ENCODE assay signal across 5 cellular contexts in genomic region chr6:159733395-159733794, GRCh38. TPM values are rescaled to one million over a fixed set of nuclear protein-coding genes. Genes with fewer than 3 reads are reported as not detected.
DNase-seq lines count a peak whose midpoint lies in the region; ATAC-seq, FAIRE-seq and TF ChIP-seq lines count a peak whose summit lies in the region.
"Not testable (repeated sequence)": the region's sequence is repeated elsewhere in the genome, so short reads cannot be mapped to it uniquely, and the experiment has no call there.

No MANE protein-coding gene starts in this region.

- not testable (repeated sequence) for H3K9ac ChIP-seq in DND-41 (ENCODE audit: low read depth, low read length); K562 (ENCODE audit: insufficient read depth in 1 of 2, low read depth in 2 of 2, low read length in 2 of 2); trophoblast cell (ENCODE audit: low read length)

- not testable (repeated sequence) for H2BK12ac ChIP-seq in trophoblast cell (ENCODE audit: low read length)

- H2BK120ac ChIP-seq in trophoblast cell (ENCODE audit: insufficient read depth, low read length, poor library complexity): not testable (repeated sequence)

- peak overlapping the region; percentile 33; the same call in 1 of the 2 replicates for H3K4me2 ChIP-seq in DND-41 (ENCODE audit: insufficient read depth, low read length)
- not testable (repeated sequence) for H3K4me2 ChIP-seq in K562 (ENCODE audit: insufficient read depth, low read length); trophoblast cell (ENCODE audit: low read length)

- not testable (repeated sequence) for TF ChIP-seq CTCF in DND-41 (IDR thresholded peaks at IDR 0.05; ENCODE audit: borderline replicate concordance, extremely low read depth, low read length, poor library complexity, severe bottlenecking); K562 (IDR thresholded peaks at IDR 0.05 in 2 of 3, conservative IDR thresholded peaks at IDR 0.05 in 1 of 3; ENCODE audit: insufficient read depth in 2 of 3, low read depth in 1 of 3, low read length in 3 of 3)

- 93% methylated on average over 11 of the region's 12 CpGs for WGBS in K562 (ENCODE audit: insufficient coverage, low coverage, missing lambda C conversion rate)
- WGBS in trophoblast cell (ENCODE audit: extremely low coverage, insufficient coverage, insufficient read length): no CpG with 5 or more reads among the region's 12 CpGs

- H3K18ac ChIP-seq in trophoblast cell (ENCODE audit: low read length): not testable (repeated sequence)

- H2AK5ac ChIP-seq in trophoblast cell (ENCODE audit: low read length): not testable (repeated sequence)

- not testable (repeated sequence) for H3K27ac ChIP-seq in DND-41 (ENCODE audit: low read length); K562 (ENCODE audit: extremely low read depth, low read depth, low read length); naive thymus-derived CD4-positive, alpha-beta T cell (ENCODE audit: low read depth, low read length); trophoblast cell (ENCODE audit: low read depth, low read length)

- peaks cover 84% of the 10 kb centered on the region for H3K36me3 Mint-ChIP-seq in activated T-helper 17 cell treated with anti-CD3 and anti-CD28 coated beads, Interleukin-2, amount 50 U/mL, for 72 hours (ENCODE audit: low read depth)
- peaks cover 0 to 14% (median 3%) of the 10 kb centered on the region in 5 donors for H3K36me3 Mint-ChIP-seq in naive thymus-derived CD4-positive, alpha-beta T cell

- H2BK5ac ChIP-seq in trophoblast cell (ENCODE audit: low read depth, low read length, poor library complexity): not testable (repeated sequence)

- H3K9me1 ChIP-seq in K562 (ENCODE audit: control insufficient read depth, insufficient read depth, low read length): not testable (repeated sequence)

- not testable (repeated sequence) for BruUV-seq in K562 (replicated peaks; lab: Mats Ljungman, UMichigan)

- H3K4ac ChIP-seq in trophoblast cell (ENCODE audit: low read depth, low read length): peak overlapping the region; percentile 74

- H4K20me1 ChIP-seq in DND-41 (ENCODE audit: insufficient read depth, low read length): peaks cover 92% of the 10 kb centered on the region
- H4K20me1 ChIP-seq in K562 (replicated peaks; ENCODE audit: control insufficient read depth, insufficient read depth, low read length): peaks cover 22% of the 10 kb centered on the region; the same call in 1 of the 2 replicates

- H3K23ac ChIP-seq in trophoblast cell (ENCODE audit: low read length): not testable (repeated sequence)

- H3K4me1 ChIP-seq in DND-41 (ENCODE audit: insufficient read depth, low read length): peaks cover 38% of the 10 kb centered on the region
- not testable (repeated sequence) for H3K4me1 ChIP-seq in K562 (replicated peaks in 1 of 2; ENCODE audit: control insufficient read depth in 2 of 2, insufficient read depth in 2 of 2, low read length in 2 of 2); trophoblast cell (ENCODE audit: control insufficient read depth in 1 of 2, insufficient read depth in 2 of 2, low read length in 2 of 2)
- peaks cover 39 to 40% of the 10 kb centered on the region in 2 donors for H3K4me1 ChIP-seq in naive thymus-derived CD4-positive, alpha-beta T cell (ENCODE audit: control insufficient read depth in 2 of 2, insufficient read depth in 2 of 2, low read length in 2 of 2)

- not testable (repeated sequence) for H3K9me3 ChIP-seq in DND-41 (ENCODE audit: insufficient read depth, low read length, severe bottlenecking); K562 (replicated peaks; ENCODE audit: control insufficient read depth, insufficient read depth, low read depth, low read length); naive thymus-derived CD4-positive, alpha-beta T cell (ENCODE audit: control insufficient read depth in 2 of 3, low read length in 3 of 3); trophoblast cell (ENCODE audit: insufficient read depth, low read depth, low read length)

- peak overlapping the region; percentile 38 for H3K4me3 Mint-ChIP-seq in activated T-helper 17 cell treated with anti-CD3 and anti-CD28 coated beads, Interleukin-2, amount 50 U/mL, for 72 hours
- H3K4me3 Mint-ChIP-seq in naive thymus-derived CD4-positive, alpha-beta T cell: peak overlapping the region in 6 of 10 donors; percentile 29 to 69 (median 50)

- not testable (repeated sequence) for TF ChIP-seq RAD21 in K562 (CRISPR knock-in tag; conservative IDR thresholded peaks at IDR 0.05 in 1 of 2, IDR thresholded peaks at IDR 0.05 in 1 of 2)

- not testable (repeated sequence) for H4K12ac ChIP-seq in trophoblast cell (ENCODE audit: low read depth, low read length)

- not testable (repeated sequence) for DNase-seq in DND-41; K562 (ENCODE audit: extremely low read depth in 1 of 4, low spot score in 3 of 4); naive thymus-derived CD4-positive, alpha-beta T cell
- peak in 1 of 2 donors; percentile 18 for DNase-seq in trophoblast cell

- POLR2A ChIA-PET in K562 (lab: Yijun Ruan, JAX): not testable (repeated sequence)
- POLR2A ChIA-PET in naive thymus-derived CD4-positive, alpha-beta T cell (lab: Charles Lee): interaction anchor here (0.7 kb wide), 1 partner anchor 57 kb away, joined by 3 read pairs; no protein-coding TSS in a partner anchor

- intact Hi-C loops in K562 (cut with micrococcal nuclease); naive thymus-derived CD4-positive, alpha-beta T cell (cut with micrococcal nuclease): not testable (repeated sequence)

- TF ChIP-seq EP300 in K562 (IDR thresholded peaks at IDR 0.05; ENCODE audit: low read length): not testable (repeated sequence)

- ATAC-seq in DND-41 (ENCODE audit: insufficient read depth, low read depth); activated T-helper 17 cell treated with anti-CD3 and anti-CD28 coated beads, Interleukin-2, amount 50 U/mL, for 72 hours (replicated peaks); naive thymus-derived CD4-positive, alpha-beta T cell: not testable (repeated sequence)
- 0 out of 3 replicates have a peak, but pooled peaks have one; percentile 5 for ATAC-seq in K562

- CTCF ChIA-PET in K562 (lab: Yijun Ruan, JAX; ENCODE audit: low intra/inter-chr PET ratio); naive thymus-derived CD4-positive, alpha-beta T cell (lab: Charles Lee): not testable (repeated sequence)

- in situ Hi-C loops in K562 (cut with MboI): not testable (repeated sequence)

- not testable (repeated sequence) for H3K27me3 ChIP-seq in DND-41 (ENCODE audit: insufficient read depth, low read length, poor library complexity); K562 (ENCODE audit: control insufficient read depth in 2 of 2, insufficient read depth in 2 of 2, low read length in 2 of 2); naive thymus-derived CD4-positive, alpha-beta T cell (ENCODE audit: control insufficient read depth in 2 of 2, insufficient read depth in 2 of 2, low read length in 2 of 2); trophoblast cell (ENCODE audit: insufficient read depth, low read length)

- H3K36me3 ChIP-seq in DND-41 (ENCODE audit: insufficient read depth, low read length) (peaks cover 37% of the 10 kb centered on the region), K562 (ENCODE audit: control insufficient read depth, insufficient read depth, low read length) (peaks cover 47% of the 10 kb centered on the region), trophoblast cell (ENCODE audit: control insufficient read depth in 1 of 2, insufficient read depth in 2 of 2, low read length in 2 of 2) (peaks cover 3 to 13% of the 10 kb centered on the region in 2 experiments)
- peaks cover 0 to 17% (median 0%) of the 10 kb centered on the region in 3 experiments for H3K36me3 ChIP-seq in naive thymus-derived CD4-positive, alpha-beta T cell (ENCODE audit: control insufficient read depth in 2 of 3, insufficient read depth in 3 of 3, low read length in 3 of 3)

- H4K91ac ChIP-seq in trophoblast cell (ENCODE audit: low read depth, low read length): not testable (repeated sequence)

- TF ChIP-seq POLR2A in K562 (conservative IDR thresholded peaks at IDR 0.05): not testable (repeated sequence)

- FAIRE-seq in K562 (lab: Jason Lieb, UNC): not testable (repeated sequence)

- H3K79me2 ChIP-seq in DND-41 (ENCODE audit: insufficient read depth, low read length): peaks cover 100% of the 10 kb centered on the region
- H3K79me2 ChIP-seq in K562 (ENCODE audit: control insufficient read depth, insufficient read depth, low read length): peaks cover 100% of the 10 kb centered on the region
- H3K79me2 ChIP-seq in trophoblast cell (ENCODE audit: control insufficient read depth, insufficient read depth, low read length, poor library complexity): peaks cover 26% of the 10 kb centered on the region

- H3K4me3 ChIP-seq in DND-41 (ENCODE audit: low read depth in 1 of 2, low read length in 2 of 2); K562; naive thymus-derived CD4-positive, alpha-beta T cell (ENCODE audit: low read length); trophoblast cell (ENCODE audit: low read depth, low read length): not testable (repeated sequence)

- not testable (repeated sequence) for H3K9me3 Mint-ChIP-seq in activated T-helper 17 cell treated with anti-CD3 and anti-CD28 coated beads, Interleukin-2, amount 50 U/mL, for 72 hours; naive thymus-derived CD4-positive, alpha-beta T cell

- H3K14ac ChIP-seq in trophoblast cell (ENCODE audit: low read length): not testable (repeated sequence)

- not testable (repeated sequence) for H2AFZ ChIP-seq in DND-41 (ENCODE audit: low read depth, low read length); K562 (ENCODE audit: low read depth, low read length); trophoblast cell (ENCODE audit: insufficient read depth, low read length, poor library complexity)

- not testable (repeated sequence) for H3K27me3 Mint-ChIP-seq in activated T-helper 17 cell treated with anti-CD3 and anti-CD28 coated beads, Interleukin-2, amount 50 U/mL, for 72 hours; naive thymus-derived CD4-positive, alpha-beta T cell

- H3K79me1 ChIP-seq in trophoblast cell (ENCODE audit: low read length): not testable (repeated sequence)

- peaks cover 16% of the 10 kb centered on the region for H3K4me1 Mint-ChIP-seq in activated T-helper 17 cell treated with anti-CD3 and anti-CD28 coated beads, Interleukin-2, amount 50 U/mL, for 72 hours
- peaks cover 38 to 90% (median 82%) of the 10 kb centered on the region in 7 donors for H3K4me1 Mint-ChIP-seq in naive thymus-derived CD4-positive, alpha-beta T cell

- H3K27ac Mint-ChIP-seq in activated T-helper 17 cell treated with anti-CD3 and anti-CD28 coated beads, Interleukin-2, amount 50 U/mL, for 72 hours: not testable (repeated sequence)
- H3K27ac Mint-ChIP-seq in naive thymus-derived CD4-positive, alpha-beta T cell: peak overlapping the region in 3 of 9 donors; percentile 12 to 66 (median 65)

- not testable (repeated sequence) for H4K8ac ChIP-seq in trophoblast cell (ENCODE audit: low read depth, low read length)

RNA-seq across cellular contexts. Expression of gene WTAP, which starts 6.1 kb away (rescaled TPM):
- 10 to 100 TPM; 79.8 to 88.5 TPM for total RNA-seq in activated T-helper 17 cell treated with anti-CD3 and anti-CD28 coated beads, Interleukin-2, amount 50 U/mL, for 72 hours
- total RNA-seq in K562 (2011; cell fraction: chromatin; rRNA removed; ENCODE audit: low replicate concordance): 63.3 and 139 TPM in 2 replicates
- 28.2 and 43.2 TPM in 2 replicates for total RNA-seq in K562 (2011; cell fraction: nucleolus; rRNA removed)
- 89.1 and 167 TPM in 2 replicates for total RNA-seq in K562 (2011; cell fraction: nucleoplasm; rRNA removed)
- total RNA-seq in K562 (2014; rRNA removed) (84.3 and 86.0 TPM in 2 replicates), K562 (2014; rRNA removed; fragmentation: Illumina TruSeq; extraction: Trizol) (110 and 124 TPM in 2 replicates), K562 (2015; rRNA removed; fragmentation: Illumina TruSeq; extraction: Trizol) (117 and 123 TPM in 2 replicates), K562 (2021) (105 and 110 TPM in 2 replicates)
- polyA plus RNA-seq in K562 (2011; rRNA removed) (34.7 and 52.4 TPM in 2 replicates), K562 (2014; fragmentation: Illumina TruSeq; extraction: Trizol) (143 and 156 TPM in 2 replicates), K562 (2014; fragmentation: Nextera tagmentation; extraction: Ambion mirVana) (100 to 1,000 TPM in 1 of 2 experiments, 10 to 100 TPM in 1; 73.9 to 115 TPM), K562 (2014; rRNA removed) (83.8 and 91.3 TPM in 2 replicates)
- polyA plus RNA-seq in K562 (2011; cell fraction: cytosol; rRNA removed): 13.4 and 22.5 TPM in 2 replicates
- 36.2 and 36.5 TPM in 2 replicates for polyA plus RNA-seq in K562 (2011; cell fraction: nucleus; rRNA removed)
- polyA plus RNA-seq in K562 (2012): 76.6 and 96.2 TPM in 2 replicates
- 111 TPM in 2 replicates for polyA minus RNA-seq in K562 (2011; rRNA and poly(A)+ RNA removed)
- polyA minus RNA-seq in K562 (2011; cell fraction: cytosol; rRNA and poly(A)+ RNA removed): 27.6 and 33.8 TPM in 2 replicates
- polyA minus RNA-seq in K562 (2011; cell fraction: nucleus; rRNA and poly(A)+ RNA removed): 46.2 and 76.4 TPM in 2 replicates
- 100 to 1,000 TPM; 117 to 152 (median 141) TPM for total RNA-seq in naive thymus-derived CD4-positive, alpha-beta T cell
- 100 to 1,000 TPM; 131 to 133 TPM for polyA plus RNA-seq in naive thymus-derived CD4-positive, alpha-beta T cell
- 80.7 and 84.4 TPM in 2 replicates for polyA plus RNA-seq in trophoblast cell (2013)

RNA-seq across cellular contexts. Expression of gene ACAT2, which starts 28.4 kb away (rescaled TPM):
- 10 to 100 TPM; 66.2 to 90.3 TPM for total RNA-seq in activated T-helper 17 cell treated with anti-CD3 and anti-CD28 coated beads, Interleukin-2, amount 50 U/mL, for 72 hours
- 97.0 and 119 TPM in 2 replicates for total RNA-seq in K562 (2011; cell fraction: chromatin; rRNA removed; ENCODE audit: low replicate concordance)
- total RNA-seq in K562 (2011; cell fraction: nucleolus; rRNA removed): 75.9 and 101 TPM in 2 replicates
- 118 and 128 TPM in 2 replicates for total RNA-seq in K562 (2011; cell fraction: nucleoplasm; rRNA removed)
- 63.0 and 74.1 TPM in 2 replicates for total RNA-seq in K562 (2014; rRNA removed)
- 151 and 166 TPM in 2 replicates for total RNA-seq in K562 (2014; rRNA removed; fragmentation: Illumina TruSeq; extraction: Trizol)
- 78.8 and 85.6 TPM in 2 replicates for total RNA-seq in K562 (2015; rRNA removed; fragmentation: Illumina TruSeq; extraction: Trizol)
- 131 and 144 TPM in 2 replicates for total RNA-seq in K562 (2021)
- polyA plus RNA-seq in K562 (2011; rRNA removed): 265 and 286 TPM in 2 replicates
- polyA plus RNA-seq in K562 (2011; cell fraction: cytosol; rRNA removed): 60.4 and 121 TPM in 2 replicates
- 71.9 and 123 TPM in 2 replicates for polyA plus RNA-seq in K562 (2011; cell fraction: nucleus; rRNA removed)
- polyA plus RNA-seq in K562 (2012): 58.3 and 88.8 TPM in 2 replicates
- polyA plus RNA-seq in K562 (2014; fragmentation: Illumina TruSeq; extraction: Trizol): 93.8 and 98.3 TPM in 2 replicates
- 100 to 1,000 TPM; 247 to 309 TPM for polyA plus RNA-seq in K562 (2014; fragmentation: Nextera tagmentation; extraction: Ambion mirVana)
- polyA plus RNA-seq in K562 (2014; rRNA removed): 90.9 and 94.5 TPM in 2 replicates
- 193 and 204 TPM in 2 replicates for polyA minus RNA-seq in K562 (2011; rRNA and poly(A)+ RNA removed)
- polyA minus RNA-seq in K562 (2011; cell fraction: cytosol; rRNA and poly(A)+ RNA removed): 59.9 and 62.8 TPM in 2 replicates
- 42.4 and 92.6 TPM in 2 replicates for polyA minus RNA-seq in K562 (2011; cell fraction: nucleus; rRNA and poly(A)+ RNA removed)
- total RNA-seq in naive thymus-derived CD4-positive, alpha-beta T cell: 10 to 100 TPM; 18.5 to 53.9 (median 28.0) TPM
- polyA plus RNA-seq in naive thymus-derived CD4-positive, alpha-beta T cell: 10 to 100 TPM; 29.1 to 43.1 TPM
- 85.5 and 90.6 TPM in 2 replicates for polyA plus RNA-seq in trophoblast cell (2013)

RNA-seq across cellular contexts. Expression of gene SOD2, which starts 40.4 kb away (rescaled TPM):
- total RNA-seq in activated T-helper 17 cell treated with anti-CD3 and anti-CD28 coated beads, Interleukin-2, amount 50 U/mL, for 72 hours: 100 to 1,000 TPM; 110 to 112 TPM
- 40.8 and 47.2 TPM in 2 replicates for total RNA-seq in K562 (2011; cell fraction: chromatin; rRNA removed; ENCODE audit: low replicate concordance)
- 16.8 and 23.3 TPM in 2 replicates for total RNA-seq in K562 (2011; cell fraction: nucleolus; rRNA removed)
- total RNA-seq in K562 (2011; cell fraction: nucleoplasm; rRNA removed): 28.5 and 41.5 TPM in 2 replicates
- total RNA-seq in K562 (2014; rRNA removed) (87.0 and 95.0 TPM in 2 replicates), K562 (2014; rRNA removed; fragmentation: Illumina TruSeq; extraction: Trizol) (120 and 127 TPM in 2 replicates), K562 (2015; rRNA removed; fragmentation: Illumina TruSeq; extraction: Trizol) (113 and 115 TPM in 2 replicates), K562 (2021) (140 and 147 TPM in 2 replicates)
- polyA plus RNA-seq in K562 (2011; rRNA removed) (95.8 and 116 TPM in 2 replicates), K562 (2014; fragmentation: Illumina TruSeq; extraction: Trizol) (113 and 115 TPM in 2 replicates), K562 (2014; fragmentation: Nextera tagmentation; extraction: Ambion mirVana) (10 to 100 TPM; 39.8 to 58.3 TPM), K562 (2014; rRNA removed) (86.6 and 111 TPM in 2 replicates)
- 66.2 and 79.3 TPM in 2 replicates for polyA plus RNA-seq in K562 (2011; cell fraction: cytosol; rRNA removed)
- polyA plus RNA-seq in K562 (2011; cell fraction: nucleus; rRNA removed): 22.1 and 31.7 TPM in 2 replicates
- polyA plus RNA-seq in K562 (2012): 90.1 and 109 TPM in 2 replicates
- 123 and 131 TPM in 2 replicates for polyA minus RNA-seq in K562 (2011; rRNA and poly(A)+ RNA removed)
- polyA minus RNA-seq in K562 (2011; cell fraction: cytosol; rRNA and poly(A)+ RNA removed): 56.7 and 65.4 TPM in 2 replicates
- 17.0 and 33.3 TPM in 2 replicates for polyA minus RNA-seq in K562 (2011; cell fraction: nucleus; rRNA and poly(A)+ RNA removed)
- total RNA-seq in naive thymus-derived CD4-positive, alpha-beta T cell: 100 to 1,000 TPM in 4 of 5 experiments, 10 to 100 TPM in 1; 80.2 to 306 (median 105) TPM
- polyA plus RNA-seq in naive thymus-derived CD4-positive, alpha-beta T cell: 100 to 1,000 TPM; 114 to 128 TPM
- 26.7 and 26.8 TPM in 2 replicates for polyA plus RNA-seq in trophoblast cell (2013)

RNA-seq across cellular contexts. Expression of gene TCP1, which starts 56.0 kb away (rescaled TPM):
- 100 to 1,000 TPM; 321 to 554 TPM for total RNA-seq in activated T-helper 17 cell treated with anti-CD3 and anti-CD28 coated beads, Interleukin-2, amount 50 U/mL, for 72 hours
- 417 and 829 TPM in 2 replicates for total RNA-seq in K562 (2011; cell fraction: chromatin; rRNA removed; ENCODE audit: low replicate concordance)
- total RNA-seq in K562 (2011; cell fraction: nucleolus; rRNA removed): 282 and 299 TPM in 2 replicates
- 449 and 476 TPM in 2 replicates for total RNA-seq in K562 (2011; cell fraction: nucleoplasm; rRNA removed)
- total RNA-seq in K562 (2014; rRNA removed): 515 and 618 TPM in 2 replicates
- 801 and 895 TPM in 2 replicates for total RNA-seq in K562 (2014; rRNA removed; fragmentation: Illumina TruSeq; extraction: Trizol)
- total RNA-seq in K562 (2015; rRNA removed; fragmentation: Illumina TruSeq; extraction: Trizol): 711 and 732 TPM in 2 replicates
- total RNA-seq in K562 (2021): 627 and 658 TPM in 2 replicates
- polyA plus RNA-seq in K562 (2011; rRNA removed): 276 and 332 TPM in 2 replicates
- polyA plus RNA-seq in K562 (2011; cell fraction: cytosol; rRNA removed): 190 and 209 TPM in 2 replicates
- 340 and 385 TPM in 2 replicates for polyA plus RNA-seq in K562 (2011; cell fraction: nucleus; rRNA removed)
- polyA plus RNA-seq in K562 (2012): 349 and 560 TPM in 2 replicates
- polyA plus RNA-seq in K562 (2014; fragmentation: Illumina TruSeq; extraction: Trizol): 575 and 659 TPM in 2 replicates
- 100 to 1,000 TPM; 475 to 645 TPM for polyA plus RNA-seq in K562 (2014; fragmentation: Nextera tagmentation; extraction: Ambion mirVana)
- 311 and 331 TPM in 2 replicates for polyA plus RNA-seq in K562 (2014; rRNA removed)
- polyA minus RNA-seq in K562 (2011; rRNA and poly(A)+ RNA removed): 971 and 1,025 TPM in 2 replicates
- 585 and 708 TPM in 2 replicates for polyA minus RNA-seq in K562 (2011; cell fraction: cytosol; rRNA and poly(A)+ RNA removed)
- 302 and 460 TPM in 2 replicates for polyA minus RNA-seq in K562 (2011; cell fraction: nucleus; rRNA and poly(A)+ RNA removed)
- total RNA-seq in naive thymus-derived CD4-positive, alpha-beta T cell: 100 to 1,000 TPM; 147 to 225 (median 154) TPM
- polyA plus RNA-seq in naive thymus-derived CD4-positive, alpha-beta T cell: 100 to 1,000 TPM in 1 of 2 donors, 10 to 100 TPM in 1; 63.3 to 111 TPM
- polyA plus RNA-seq in trophoblast cell (2013): 141 and 146 TPM in 2 replicates

RNA-seq across cellular contexts. Expression of gene MRPL18, which starts 56.9 kb away (rescaled TPM):
- total RNA-seq in activated T-helper 17 cell treated with anti-CD3 and anti-CD28 coated beads, Interleukin-2, amount 50 U/mL, for 72 hours: 100 to 1,000 TPM in 1 of 2 donors, 10 to 100 TPM in 1; 61.9 to 124 TPM
- 16.7 and 22.8 TPM in 2 replicates for total RNA-seq in K562 (2011; cell fraction: chromatin; rRNA removed; ENCODE audit: low replicate concordance)
- total RNA-seq in K562 (2011; cell fraction: nucleolus; rRNA removed): 19.2 and 19.5 TPM in 2 replicates
- 26.3 and 35.2 TPM in 2 replicates for total RNA-seq in K562 (2011; cell fraction: nucleoplasm; rRNA removed)
- total RNA-seq in K562 (2014; rRNA removed): 182 and 213 TPM in 2 replicates
- total RNA-seq in K562 (2014; rRNA removed; fragmentation: Illumina TruSeq; extraction: Trizol): 176 and 177 TPM in 2 replicates
- total RNA-seq in K562 (2015; rRNA removed; fragmentation: Illumina TruSeq; extraction: Trizol): 181 and 197 TPM in 2 replicates
- total RNA-seq in K562 (2021): 158 and 162 TPM in 2 replicates
- polyA plus RNA-seq in K562 (2011; rRNA removed): 142 and 149 TPM in 2 replicates
- 83.2 and 101 TPM in 2 replicates for polyA plus RNA-seq in K562 (2011; cell fraction: cytosol; rRNA removed)
- 56.0 and 76.4 TPM in 2 replicates for polyA plus RNA-seq in K562 (2011; cell fraction: nucleus; rRNA removed)
- polyA plus RNA-seq in K562 (2012): 136 and 193 TPM in 2 replicates
- 175 and 196 TPM in 2 replicates for polyA plus RNA-seq in K562 (2014; fragmentation: Illumina TruSeq; extraction: Trizol)
- 100 to 1,000 TPM; 395 to 456 TPM for polyA plus RNA-seq in K562 (2014; fragmentation: Nextera tagmentation; extraction: Ambion mirVana)
- 220 and 256 TPM in 2 replicates for polyA plus RNA-seq in K562 (2014; rRNA removed)
- polyA minus RNA-seq in K562 (2011; rRNA and poly(A)+ RNA removed): 64.8 and 70.6 TPM in 2 replicates
- 28.2 and 34.9 TPM in 2 replicates for polyA minus RNA-seq in K562 (2011; cell fraction: cytosol; rRNA and poly(A)+ RNA removed)
- polyA minus RNA-seq in K562 (2011; cell fraction: nucleus; rRNA and poly(A)+ RNA removed): 13.5 and 23.9 TPM in 2 replicates
- total RNA-seq in naive thymus-derived CD4-positive, alpha-beta T cell: 10 to 100 TPM; 18.8 to 67.9 (median 39.4) TPM
- 100 to 1,000 TPM in 1 of 2 donors, 10 to 100 TPM in 1; 90.3 to 122 TPM for polyA plus RNA-seq in naive thymus-derived CD4-positive, alpha-beta T cell
- polyA plus RNA-seq in trophoblast cell (2013): 53.3 and 54.2 TPM in 2 replicates
